Comparison of ENCODE assay signal across 2 cellular contexts in genomic region chr18:49007663-49008062, GRCh38.
TF ChIP-seq lines count a peak whose summit lies in the region.

No MANE protein-coding gene starts in this region.

TF ChIP-seq in SK-N-SH treated with all-trans-retinoic acid at 6 μM for 48 hours, 23 proteins besides CTCF, POLR2A, EP300 and RAD21:
- TF ChIP-seq, protein P1, sequence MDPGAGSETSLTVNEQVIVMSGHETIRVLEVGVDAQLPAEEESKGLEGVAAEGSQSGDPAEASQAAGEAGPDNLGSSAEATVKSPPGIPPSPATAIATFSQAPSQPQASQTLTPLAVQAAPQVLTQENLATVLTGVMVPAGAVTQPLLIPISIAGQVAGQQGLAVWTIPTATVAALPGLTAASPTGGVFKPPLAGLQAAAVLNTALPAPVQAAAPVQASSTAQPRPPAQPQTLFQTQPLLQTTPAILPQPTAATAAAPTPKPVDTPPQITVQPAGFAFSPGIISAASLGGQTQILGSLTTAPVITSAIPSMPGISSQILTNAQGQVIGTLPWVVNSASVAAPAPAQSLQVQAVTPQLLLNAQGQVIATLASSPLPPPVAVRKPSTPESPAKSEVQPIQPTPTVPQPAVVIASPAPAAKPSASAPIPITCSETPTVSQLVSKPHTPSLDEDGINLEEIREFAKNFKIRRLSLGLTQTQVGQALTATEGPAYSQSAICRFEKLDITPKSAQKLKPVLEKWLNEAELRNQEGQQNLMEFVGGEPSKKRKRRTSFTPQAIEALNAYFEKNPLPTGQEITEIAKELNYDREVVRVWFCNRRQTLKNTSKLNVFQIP (CRISPR knock-in tag; IDR thresholded peaks at IDR 0.05; ENCODE audit: borderline replicate concordance, low read depth) = no peak
- TF ChIP-seq ZNF70 (CRISPR knock-in tag; IDR thresholded peaks at IDR 0.05) = peak; percentile 51; the same call in 1 of the 2 replicates

TF ChIP-seq in SK-N-SH, 30 proteins besides CTCF, POLR2A, EP300 and RAD21:
- TF ChIP-seq GABPA (IDR thresholded peaks at IDR 0.05; ENCODE audit: low read depth) = no peak
- TF ChIP-seq, protein P2, sequence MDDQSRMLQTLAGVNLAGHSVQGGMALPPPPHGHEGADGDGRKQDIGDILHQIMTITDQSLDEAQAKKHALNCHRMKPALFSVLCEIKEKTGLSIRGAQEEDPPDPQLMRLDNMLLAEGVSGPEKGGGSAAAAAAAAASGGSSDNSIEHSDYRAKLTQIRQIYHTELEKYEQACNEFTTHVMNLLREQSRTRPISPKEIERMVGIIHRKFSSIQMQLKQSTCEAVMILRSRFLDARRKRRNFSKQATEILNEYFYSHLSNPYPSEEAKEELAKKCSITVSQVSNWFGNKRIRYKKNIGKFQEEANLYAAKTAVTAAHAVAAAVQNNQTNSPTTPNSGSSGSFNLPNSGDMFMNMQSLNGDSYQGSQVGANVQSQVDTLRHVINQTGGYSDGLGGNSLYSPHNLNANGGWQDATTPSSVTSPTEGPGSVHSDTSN (IDR thresholded peaks at IDR 0.05) = no peak
- TF ChIP-seq, protein P3, sequence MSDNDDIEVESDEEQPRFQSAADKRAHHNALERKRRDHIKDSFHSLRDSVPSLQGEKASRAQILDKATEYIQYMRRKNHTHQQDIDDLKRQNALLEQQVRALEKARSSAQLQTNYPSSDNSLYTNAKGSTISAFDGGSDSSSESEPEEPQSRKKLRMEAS (IDR thresholded peaks at IDR 0.05; ENCODE audit: low read depth) = no peak
- no peak for TF ChIP-seq SIN3A (IDR thresholded peaks at IDR 0.05; ENCODE audit: borderline replicate concordance, low read depth, low read length)
- no peak for TF ChIP-seq RCOR1 (IDR thresholded peaks at IDR 0.05; ENCODE audit: low read length)
- no peak for TF ChIP-seq RXRA (IDR thresholded peaks at IDR 0.05; ENCODE audit: borderline replicate concordance, low read depth)
